7 cellular contexts compared by ENCODE assay signal in the genomic region with DNA sequence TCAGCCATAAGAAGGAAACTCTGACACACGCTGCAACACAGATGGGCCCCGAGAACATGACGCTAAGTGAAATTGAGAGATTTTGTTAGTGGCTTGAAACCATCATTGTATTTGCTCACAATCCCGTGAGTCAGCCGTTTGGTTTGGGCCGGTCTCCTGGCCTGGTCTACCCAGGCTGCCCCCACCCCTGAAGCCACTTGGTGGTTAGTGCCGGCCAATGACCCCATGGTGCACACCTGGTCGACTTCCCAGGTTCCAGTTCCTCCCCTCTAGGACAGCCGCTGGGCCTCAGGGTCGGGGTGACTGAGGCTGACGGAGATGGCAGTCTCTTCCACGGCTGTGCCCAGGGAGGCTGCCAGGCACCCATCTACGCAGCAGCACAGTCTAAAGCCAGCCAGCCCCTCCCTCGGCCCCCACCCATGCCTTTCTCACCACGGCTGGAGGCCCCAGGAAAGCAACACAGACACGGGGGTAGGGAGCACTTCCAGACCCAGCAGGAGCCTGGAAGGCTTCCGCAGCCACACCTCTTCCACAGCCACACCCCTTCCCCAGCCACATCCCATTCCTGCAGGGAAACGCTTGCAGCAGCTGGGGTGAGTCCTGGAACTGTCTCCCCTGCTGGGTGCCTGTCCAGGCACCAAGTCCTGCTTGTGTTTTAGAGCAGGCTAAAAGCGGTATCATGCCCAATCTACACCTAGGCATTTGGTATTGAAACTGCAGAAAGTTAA.
DNase-seq lines count a peak whose midpoint lies in the region; ATAC-seq and TF ChIP-seq lines count a peak whose summit lies in the region.
"Not testable (repeated sequence)": the region's sequence is repeated elsewhere in the genome, so short reads cannot be mapped to it uniquely, and the experiment has no call there.

No MANE protein-coding gene starts in this region.

- not testable (repeated sequence) for H3K79me1 ChIP-seq in mesenchymal stem cell (replicated peaks; ENCODE audit: low read length, poor library complexity, severe bottlenecking)

- ATAC-seq in activated T-helper 17 cell treated with anti-CD3 and anti-CD28 coated beads, Interleukin-2, amount 50 U/mL, for 72 hours (replicated peaks), result peak; percentile 69
- ATAC-seq in esophagus mucosa (peak; percentile 50), heart right ventricle (peak; percentile 34 to 69 (median 58))
- ATAC-seq in stimulated activated effector memory CD8-positive, alpha-beta T cell treated with anti-CD3 and anti-CD28 coated beads, Interleukin-12 subunit alpha, Interleukin-12 subunit beta, amount 100 ng/mL, for 72 hours, result peak; percentile 68

- H3K4me2 ChIP-seq in mesenchymal stem cell (ENCODE audit: low read length, poor library complexity, severe bottlenecking), result not testable (repeated sequence)

- H3K4me1 Mint-ChIP-seq in activated T-helper 17 cell treated with anti-CD3 and anti-CD28 coated beads, Interleukin-2, amount 50 U/mL, for 72 hours; stimulated activated effector memory CD8-positive, alpha-beta T cell treated with anti-CD3 and anti-CD28 coated beads, Interleukin-12 subunit alpha, Interleukin-12 subunit beta, amount 100 ng/mL, for 72 hours: not testable (repeated sequence)

- intact Hi-C loops in heart right ventricle (cut with DNase I), result not testable (repeated sequence)

- H3K4me3 Mint-ChIP-seq in activated T-helper 17 cell treated with anti-CD3 and anti-CD28 coated beads, Interleukin-2, amount 50 U/mL, for 72 hours; stimulated activated effector memory CD8-positive, alpha-beta T cell treated with anti-CD3 and anti-CD28 coated beads, Interleukin-12 subunit alpha, Interleukin-12 subunit beta, amount 100 ng/mL, for 72 hours: not testable (repeated sequence)

- not testable (repeated sequence) for H3K27ac Mint-ChIP-seq in activated T-helper 17 cell treated with anti-CD3 and anti-CD28 coated beads, Interleukin-2, amount 50 U/mL, for 72 hours; stimulated activated effector memory CD8-positive, alpha-beta T cell treated with anti-CD3 and anti-CD28 coated beads, Interleukin-12 subunit alpha, Interleukin-12 subunit beta, amount 100 ng/mL, for 72 hours

- H2AK5ac ChIP-seq in mesenchymal stem cell (ENCODE audit: low read length, severe bottlenecking), result not testable (repeated sequence)

- H3K23ac ChIP-seq in mesenchymal stem cell (ENCODE audit: low read length in 2 of 2), result not testable (repeated sequence)

- H2AFZ ChIP-seq in mesenchymal stem cell (ENCODE audit: low read depth, low read length), result not testable (repeated sequence)

- 17 to 42% methylated on average over 1 to 3 of the region's 19 CpGs for WGBS in heart right ventricle, 2 donors
- 9% methylated on average over 3 of the region's 19 CpGs for WGBS in mesenchymal stem cell

- not testable (repeated sequence) for H2BK5ac ChIP-seq in mesenchymal stem cell (ENCODE audit: low read depth, low read length, poor library complexity, severe bottlenecking)

- H3K9me3 ChIP-seq in MG63; WERI-Rb-1 (ENCODE audit: severe bottlenecking); heart right ventricle; mesenchymal stem cell (ENCODE audit: control insufficient read depth, low read length): not testable (repeated sequence)

- not testable (repeated sequence) for H2BK12ac ChIP-seq in mesenchymal stem cell (ENCODE audit: low read length in 2 of 2)

- TF ChIP-seq CTCF in WERI-Rb-1 (IDR thresholded peaks at IDR 0.05; ENCODE audit: low read depth, low read length); heart right ventricle (IDR thresholded peaks at IDR 0.05): not testable (repeated sequence)

- H2BK120ac ChIP-seq in mesenchymal stem cell (ENCODE audit: low read depth, low read length), result not testable (repeated sequence)

- H4K8ac ChIP-seq in mesenchymal stem cell (ENCODE audit: low read length), result not testable (repeated sequence)

- not testable (repeated sequence) for H3K14ac ChIP-seq in mesenchymal stem cell (ENCODE audit: low read length in 2 of 2)

- H3K27me3 ChIP-seq in MG63; WERI-Rb-1 (ENCODE audit: insufficient read depth, low read depth, severe bottlenecking); heart right ventricle; mesenchymal stem cell (ENCODE audit: control insufficient read depth in 1 of 2, insufficient read depth in 1 of 2, low read length in 2 of 2): not testable (repeated sequence)

- H3K18ac ChIP-seq in mesenchymal stem cell (ENCODE audit: low read depth in 1 of 2, low read length in 2 of 2), result not testable (repeated sequence)

- DNase-seq in MG63 (peak; percentile 66), WERI-Rb-1 (peak; percentile 59), heart right ventricle (peak in 1 of 2 donors; percentile 28), mesenchymal stem cell (peak; percentile 6)
- not testable (repeated sequence) for DNase-seq in stimulated activated effector memory CD8-positive, alpha-beta T cell treated with anti-CD3 and anti-CD28 coated beads, Interleukin-12 subunit alpha, Interleukin-12 subunit beta, amount 100 ng/mL, for 72 hours (ENCODE audit: low spot score in 2 of 2)

- H2BK15ac ChIP-seq in mesenchymal stem cell (ENCODE audit: low read depth, poor library complexity, severe bottlenecking), result not testable (repeated sequence)

- not testable (repeated sequence) for H4K91ac ChIP-seq in mesenchymal stem cell (ENCODE audit: low read length)

- not testable (repeated sequence) for H3K4ac ChIP-seq in mesenchymal stem cell (ENCODE audit: low read depth in 1 of 2, low read length in 2 of 2)

- not testable (repeated sequence) for H3K9ac ChIP-seq in mesenchymal stem cell (ENCODE audit: low read length)

- H3K4me3 ChIP-seq in MG63; WERI-Rb-1 (ENCODE audit: low read depth, low read length); heart right ventricle; mesenchymal stem cell (ENCODE audit: insufficient read depth in 1 of 2, low read depth in 1 of 2, low read length in 2 of 2): not testable (repeated sequence)

- not testable (repeated sequence) for H3K9me3 Mint-ChIP-seq in activated T-helper 17 cell treated with anti-CD3 and anti-CD28 coated beads, Interleukin-2, amount 50 U/mL, for 72 hours; stimulated activated effector memory CD8-positive, alpha-beta T cell treated with anti-CD3 and anti-CD28 coated beads, Interleukin-12 subunit alpha, Interleukin-12 subunit beta, amount 100 ng/mL, for 72 hours

- H3K27ac ChIP-seq in WERI-Rb-1; heart right ventricle; mesenchymal stem cell (ENCODE audit: low read length, poor library complexity, severe bottlenecking): not testable (repeated sequence)

- H3K36me3 ChIP-seq in MG63; WERI-Rb-1; heart right ventricle; mesenchymal stem cell (ENCODE audit: control insufficient read depth in 1 of 2, insufficient read depth in 2 of 2, low read depth in 1 of 2, low read length in 2 of 2): not testable (repeated sequence)

- H3K4me1 ChIP-seq in heart right ventricle; mesenchymal stem cell (ENCODE audit: control insufficient read depth, insufficient read depth, low read depth, low read length): not testable (repeated sequence)

- not testable (repeated sequence) for H3K27me3 Mint-ChIP-seq in activated T-helper 17 cell treated with anti-CD3 and anti-CD28 coated beads, Interleukin-2, amount 50 U/mL, for 72 hours

- not testable (repeated sequence) for H3K36me3 Mint-ChIP-seq in activated T-helper 17 cell treated with anti-CD3 and anti-CD28 coated beads, Interleukin-2, amount 50 U/mL, for 72 hours (ENCODE audit: low read depth); stimulated activated effector memory CD8-positive, alpha-beta T cell treated with anti-CD3 and anti-CD28 coated beads, Interleukin-12 subunit alpha, Interleukin-12 subunit beta, amount 100 ng/mL, for 72 hours
